In genomic region chr16:89742948-89743347, GRCh38 we compare ENCODE assay signal across 2 cellular contexts.
TF ChIP-seq lines count a peak whose summit lies in the region.

No MANE protein-coding gene starts in this region.

TF ChIP-seq in SK-N-SH treated with all-trans-retinoic acid at 6 μM for 48 hours, 23 proteins besides CTCF, POLR2A, EP300 and RAD21:
- TF ChIP-seq TOX (CRISPR knock-in tag; IDR thresholded peaks at IDR 0.05; ENCODE audit: borderline replicate concordance) (no peak), ZNF565 (CRISPR knock-in tag; conservative IDR thresholded peaks at IDR 0.05; ENCODE audit: low read depth) (no peak), RARB (CRISPR knock-in tag; IDR thresholded peaks at IDR 0.05) (no peak), CSDC2 (CRISPR knock-in tag; IDR thresholded peaks at IDR 0.05) (no peak), BACH2 (CRISPR knock-in tag; IDR thresholded peaks at IDR 0.05; ENCODE audit: borderline replicate concordance) (no peak), ZFP3 (CRISPR knock-in tag; IDR thresholded peaks at IDR 0.05) (no peak), ZNF70 (CRISPR knock-in tag; IDR thresholded peaks at IDR 0.05) (no peak), SNAI2 (CRISPR knock-in tag; IDR thresholded peaks at IDR 0.05) (no peak), ARNTL (CRISPR knock-in tag; IDR thresholded peaks at IDR 0.05; ENCODE audit: borderline replicate concordance, low read depth) (no peak), OSR1 (CRISPR knock-in tag; IDR thresholded peaks at IDR 0.05) (no peak), GLIS3 (CRISPR knock-in tag; IDR thresholded peaks at IDR 0.05) (no peak), ZFP30 (CRISPR knock-in tag; IDR thresholded peaks at IDR 0.05) (no peak), TCF4 (CRISPR knock-in tag; IDR thresholded peaks at IDR 0.05; ENCODE audit: borderline replicate concordance) (no peak), ISL1 (CRISPR knock-in tag; IDR thresholded peaks at IDR 0.05) (no peak), PATZ1 (CRISPR knock-in tag; IDR thresholded peaks at IDR 0.05; ENCODE audit: borderline replicate concordance) (no peak), ESRRG (CRISPR knock-in tag; IDR thresholded peaks at IDR 0.05) (no peak), ZC3H10 (CRISPR knock-in tag; IDR thresholded peaks at IDR 0.05) (no peak)
- TF ChIP-seq, protein P1, sequence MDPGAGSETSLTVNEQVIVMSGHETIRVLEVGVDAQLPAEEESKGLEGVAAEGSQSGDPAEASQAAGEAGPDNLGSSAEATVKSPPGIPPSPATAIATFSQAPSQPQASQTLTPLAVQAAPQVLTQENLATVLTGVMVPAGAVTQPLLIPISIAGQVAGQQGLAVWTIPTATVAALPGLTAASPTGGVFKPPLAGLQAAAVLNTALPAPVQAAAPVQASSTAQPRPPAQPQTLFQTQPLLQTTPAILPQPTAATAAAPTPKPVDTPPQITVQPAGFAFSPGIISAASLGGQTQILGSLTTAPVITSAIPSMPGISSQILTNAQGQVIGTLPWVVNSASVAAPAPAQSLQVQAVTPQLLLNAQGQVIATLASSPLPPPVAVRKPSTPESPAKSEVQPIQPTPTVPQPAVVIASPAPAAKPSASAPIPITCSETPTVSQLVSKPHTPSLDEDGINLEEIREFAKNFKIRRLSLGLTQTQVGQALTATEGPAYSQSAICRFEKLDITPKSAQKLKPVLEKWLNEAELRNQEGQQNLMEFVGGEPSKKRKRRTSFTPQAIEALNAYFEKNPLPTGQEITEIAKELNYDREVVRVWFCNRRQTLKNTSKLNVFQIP (CRISPR knock-in tag; IDR thresholded peaks at IDR 0.05; ENCODE audit: borderline replicate concordance, low read depth): no peak
- TF ChIP-seq, protein P2, sequence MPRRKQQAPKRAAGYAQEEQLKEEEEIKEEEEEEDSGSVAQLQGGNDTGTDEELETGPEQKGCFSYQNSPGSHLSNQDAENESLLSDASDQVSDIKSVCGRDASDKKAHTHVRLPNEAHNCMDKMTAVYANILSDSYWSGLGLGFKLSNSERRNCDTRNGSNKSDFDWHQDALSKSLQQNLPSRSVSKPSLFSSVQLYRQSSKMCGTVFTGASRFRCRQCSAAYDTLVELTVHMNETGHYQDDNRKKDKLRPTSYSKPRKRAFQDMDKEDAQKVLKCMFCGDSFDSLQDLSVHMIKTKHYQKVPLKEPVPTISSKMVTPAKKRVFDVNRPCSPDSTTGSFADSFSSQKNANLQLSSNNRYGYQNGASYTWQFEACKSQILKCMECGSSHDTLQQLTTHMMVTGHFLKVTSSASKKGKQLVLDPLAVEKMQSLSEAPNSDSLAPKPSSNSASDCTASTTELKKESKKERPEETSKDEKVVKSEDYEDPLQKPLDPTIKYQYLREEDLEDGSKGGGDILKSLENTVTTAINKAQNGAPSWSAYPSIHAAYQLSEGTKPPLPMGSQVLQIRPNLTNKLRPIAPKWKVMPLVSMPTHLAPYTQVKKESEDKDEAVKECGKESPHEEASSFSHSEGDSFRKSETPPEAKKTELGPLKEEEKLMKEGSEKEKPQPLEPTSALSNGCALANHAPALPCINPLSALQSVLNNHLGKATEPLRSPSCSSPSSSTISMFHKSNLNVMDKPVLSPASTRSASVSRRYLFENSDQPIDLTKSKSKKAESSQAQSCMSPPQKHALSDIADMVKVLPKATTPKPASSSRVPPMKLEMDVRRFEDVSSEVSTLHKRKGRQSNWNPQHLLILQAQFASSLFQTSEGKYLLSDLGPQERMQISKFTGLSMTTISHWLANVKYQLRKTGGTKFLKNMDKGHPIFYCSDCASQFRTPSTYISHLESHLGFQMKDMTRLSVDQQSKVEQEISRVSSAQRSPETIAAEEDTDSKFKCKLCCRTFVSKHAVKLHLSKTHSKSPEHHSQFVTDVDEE (CRISPR knock-in tag; IDR thresholded peaks at IDR 0.05): no peak
TF ChIP-seq in SK-N-SH treated with all-trans-retinoic acid at 6 μM for 48 hours: peak in this region for 0.

TF ChIP-seq in SK-N-SH, 30 proteins besides CTCF, POLR2A, EP300 and RAD21:
- TF ChIP-seq EZH2phosphoT487 (IDR thresholded peaks at IDR 0.05; ENCODE audit: borderline replicate concordance, low read depth): no peak
- no peak for TF ChIP-seq POLR2AphosphoS5 (IDR thresholded peaks at IDR 0.05; ENCODE audit: low read depth, low read length)
- TF ChIP-seq TCF12 (IDR thresholded peaks at IDR 0.05): no peak
- no peak for TF ChIP-seq CHD2 (IDR thresholded peaks at IDR 0.05; ENCODE audit: low read length, partially characterized antibody)
- no peak for TF ChIP-seq SMC3 (IDR thresholded peaks at IDR 0.05; ENCODE audit: low read depth, low read length)
- no peak for TF ChIP-seq IRF3 (IDR thresholded peaks at IDR 0.05; ENCODE audit: low read depth, low read length)
- no peak for TF ChIP-seq GATA2 (CRISPR knock-in tag; IDR thresholded peaks at IDR 0.05)
- TF ChIP-seq RFX5 (IDR thresholded peaks at IDR 0.05; ENCODE audit: low read length): no peak
- no peak for TF ChIP-seq PBX3 (IDR thresholded peaks at IDR 0.05)
- TF ChIP-seq RXRA (IDR thresholded peaks at IDR 0.05; ENCODE audit: borderline replicate concordance, low read depth): no peak
- TF ChIP-seq, protein P3, sequence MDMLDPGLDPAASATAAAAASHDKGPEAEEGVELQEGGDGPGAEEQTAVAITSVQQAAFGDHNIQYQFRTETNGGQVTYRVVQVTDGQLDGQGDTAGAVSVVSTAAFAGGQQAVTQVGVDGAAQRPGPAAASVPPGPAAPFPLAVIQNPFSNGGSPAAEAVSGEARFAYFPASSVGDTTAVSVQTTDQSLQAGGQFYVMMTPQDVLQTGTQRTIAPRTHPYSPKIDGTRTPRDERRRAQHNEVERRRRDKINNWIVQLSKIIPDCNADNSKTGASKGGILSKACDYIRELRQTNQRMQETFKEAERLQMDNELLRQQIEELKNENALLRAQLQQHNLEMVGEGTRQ (IDR thresholded peaks at IDR 0.05; ENCODE audit: borderline replicate concordance, low read depth, low read length): no peak
- TF ChIP-seq TAF1 (IDR thresholded peaks at IDR 0.05; ENCODE audit: borderline replicate concordance, low read depth, low read length): no peak
- no peak for TF ChIP-seq ZBTB33 (IDR thresholded peaks at IDR 0.05; ENCODE audit: borderline replicate concordance, low read depth)
- no peak for TF ChIP-seq YY1 (IDR thresholded peaks at IDR 0.05; ENCODE audit: low read depth)
- TF ChIP-seq NRF1 (IDR thresholded peaks at IDR 0.05; ENCODE audit: low read depth, low read length): no peak
- no peak for TF ChIP-seq USF1 (IDR thresholded peaks at IDR 0.05; ENCODE audit: borderline replicate concordance, low read depth)
- no peak for TF ChIP-seq NFIC (IDR thresholded peaks at IDR 0.05; ENCODE audit: borderline replicate concordance)
- no peak for TF ChIP-seq MAX (IDR thresholded peaks at IDR 0.05; ENCODE audit: low read depth)
- TF ChIP-seq FOXJ3 (CRISPR knock-in tag; IDR thresholded peaks at IDR 0.05): no peak
- no peak for TF ChIP-seq RCOR1 (IDR thresholded peaks at IDR 0.05; ENCODE audit: low read length)
